In the genomic region with DNA sequence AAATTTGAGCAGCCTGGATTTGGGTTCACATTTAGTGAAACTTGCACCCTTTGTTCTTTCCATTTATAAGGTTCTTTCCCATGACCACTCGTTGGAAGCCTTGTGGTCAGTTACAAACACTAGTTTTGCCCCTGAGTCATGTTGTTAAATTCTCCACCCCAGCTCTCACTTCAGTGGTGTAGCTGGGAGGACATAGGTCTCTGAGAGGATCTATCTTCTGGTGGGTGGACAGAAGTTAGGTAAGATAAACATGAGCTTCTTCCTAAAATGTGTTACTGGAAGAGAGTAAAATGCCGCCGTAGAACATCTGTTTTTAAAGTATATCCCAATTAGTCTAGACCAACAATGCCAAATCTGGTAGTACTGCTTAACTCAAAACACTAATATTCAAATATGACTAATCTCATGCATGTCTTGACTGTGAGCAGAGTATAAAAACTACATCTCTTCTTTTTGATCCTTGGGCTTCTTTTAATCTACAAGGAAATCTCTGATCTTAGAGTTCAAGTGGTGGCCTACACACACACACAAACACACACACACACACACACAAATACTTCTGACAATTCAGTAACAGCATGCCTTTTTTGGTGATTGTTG, we compare ENCODE assay signal across 19 cellular contexts.
DNase-seq lines count a peak whose midpoint lies in the region; ATAC-seq, FAIRE-seq and TF ChIP-seq lines count a peak whose summit lies in the region.
"Had no signal": no experiment of that assay in that cellular context is flagged by ENCODE, and none has a peak within 500 bp of the region (broad histone marks: within the 10 kb centered on the region; RNA-seq: fewer than 3 reads in every experiment).

No MANE protein-coding gene starts in this region.

- intact Hi-C loops in GM12878 (cut with micrococcal nuclease; ENCODE audit: unreplicated experiment): no loop called here

- ATAC-seq in GM12878: peak; percentile 74
- no peak for ATAC-seq in GM19397 (IDR thresholded peaks at IDR 0.05; ENCODE audit: unreplicated experiment)
- ATAC-seq: left cardiac atrium had no signal

- in situ Hi-C loops in GM12878 (cut with MboI): no loop called here

- no peak for TF ChIP-seq POLR2A in GM12878 (IDR thresholded peaks at IDR 0.05; ENCODE audit: low read depth, low read length)
- no peak for TF ChIP-seq POLR2A in H54 (IDR thresholded peaks at IDR 0.05; ENCODE audit: low read depth, low read length)

- peak overlapping the region; percentile 67 for H3K27ac ChIP-seq in ACC112 (ENCODE audit: low read depth, low read length)
- H3K27ac ChIP-seq in GM12878 (ENCODE audit: control insufficient read depth, insufficient read depth): no peak overlapping the region
- H3K27ac ChIP-seq: esophagus muscularis mucosa, pancreas had no signal

- H2AFZ ChIP-seq in ACC112 (ENCODE audit: low read length, unreplicated experiment) (peak overlapping the region; percentile 48), GM12878 (ENCODE audit: control insufficient read depth, low read depth, low read length) (no peak overlapping the region)

- RAD21 ChIA-PET in GM12878 (lab: Charles Lee; ENCODE audit: unreplicated experiment): no interaction called here

- BruUV-seq in GM12878 (replicated peaks; lab: Mats Ljungman, UMichigan): no TSS peak

- FAIRE-seq in GM12878 (lab: Jason Lieb, UNC) (no peak), H54 (lab: Jason Lieb, UNC) (no peak)
- FAIRE-seq: A204.1, pancreas had no signal

- 45% methylated on average over 3 of the region's 3 CpGs for WGBS in GM12878 (ENCODE audit: insufficient coverage, insufficient replicate concordance, low lambda C conversion rate, missing lambda C conversion rate)

- no peak for TF ChIP-seq CTCF in GM12878 (IDR thresholded peaks at IDR 0.05 in 2 of 3, conservative IDR thresholded peaks at IDR 0.05 in 1 of 3; ENCODE audit: control insufficient read depth in 2 of 3, extremely low read depth in 1 of 3, insufficient read depth in 1 of 3, low read depth in 3 of 3, low read length in 3 of 3)

- no peaks in the 10 kb centered on the region for H3K79me2 ChIP-seq in ACC112 (ENCODE audit: control insufficient read depth, insufficient read depth, low read length, unreplicated experiment)
- H3K79me2 ChIP-seq in GM12878 (ENCODE audit: control insufficient read depth, insufficient read depth, low read length): no peaks in the 10 kb centered on the region

- DNase-seq in GM04504 (ENCODE audit: low read depth) (peak; percentile 50), GM12878 (ENCODE audit: low read depth, low spot score) (no peak), kidney tubule cell (ENCODE audit: low spot score) (peak; percentile 63), T-helper 9 cell (no peak), H54 (ENCODE audit: insufficient read length, low spot score) (no peak)
- no peak for DNase-seq in effector CD4-positive, alpha-beta T cell
- DNase-seq: activated CD4-positive, CD25-positive, alpha-beta regulatory T cell; activated effector memory CD4-positive, alpha-beta T cell treated with anti-CD3 and anti-CD28 coated beads, Interleukin-2, amount 50 U/mL, for 16 hours; hypothalamus; left cardiac atrium; NCI-H187 treated with DMSO at 0.1 percent for 48 hours; pancreas; SHP77 had no signal

- H3K4me3 ChIP-seq in ACC112 (ENCODE audit: low read depth, low read length) (peak overlapping the region; percentile 24; the same call in 1 of the 2 replicates), GM12878 (no peak overlapping the region)
- H3K4me3 ChIP-seq: esophagus muscularis mucosa, HAP-1, pancreas, skin epidermis had no signal

- H3K27me3 ChIP-seq in ACC112 (ENCODE audit: insufficient read depth, low read length) (no peaks in the 10 kb centered on the region), GM12878 (replicated peaks in 1 of 2; ENCODE audit: control insufficient read depth in 2 of 2, insufficient read depth in 2 of 2, low read length in 1 of 2) (no peaks in the 10 kb centered on the region)
- H3K27me3 ChIP-seq: esophagus muscularis mucosa, pancreas had no signal

- TF ChIP-seq RAD21 in GM12878 (IDR thresholded peaks at IDR 0.05; ENCODE audit: insufficient read depth, low read depth, low read length): no peak

- no peaks in the 10 kb centered on the region for H3K36me3 ChIP-seq in ACC112 (ENCODE audit: insufficient read depth, low read length)
- no peaks in the 10 kb centered on the region for H3K36me3 ChIP-seq in GM12878 (ENCODE audit: control insufficient read depth in 2 of 2, insufficient read depth in 2 of 2, low read length in 1 of 2)
- H3K36me3 ChIP-seq: esophagus muscularis mucosa, HAP-1, pancreas had no signal

- H3K9ac ChIP-seq in GM12878 (ENCODE audit: control insufficient read depth, insufficient read depth, low read length): no peak overlapping the region

- no peak overlapping the region for H3K4me2 ChIP-seq in GM12878 (ENCODE audit: control insufficient read depth, insufficient read depth)

- H3K4me1 ChIP-seq in ACC112 (ENCODE audit: control insufficient read depth, insufficient read depth, low read length, unreplicated experiment) (peaks cover 49% of the 10 kb centered on the region), GM12878 (ENCODE audit: control insufficient read depth, insufficient read depth, low read length) (no peaks in the 10 kb centered on the region)
- H3K4me1 ChIP-seq: pancreas had no signal

- CTCF ChIA-PET in GM12878 (lab: Yijun Ruan, JAX): interaction anchor here (0.7 to 1.7 kb wide), 5 partner anchors 21 to 334 kb away, joined by 3 to 5 read pairs (median 3); no protein-coding TSS in a partner anchor

- SMC1A ChIA-PET in GM12878 (lab: Charles Lee; ENCODE audit: uncharacterized antibody, unreplicated experiment): interaction anchor here (0.7 to 1.4 kb wide), 10 partner anchors 11 to 326 kb away, joined by 3 to 6 read pairs (median 3); no protein-coding TSS in a partner anchor

- no peaks in the 10 kb centered on the region for H3K9me3 ChIP-seq in GM12878 (replicated peaks; ENCODE audit: control insufficient read depth, insufficient read depth, low read length)
- H3K9me3 ChIP-seq: esophagus muscularis mucosa, HAP-1, pancreas had no signal

- TF ChIP-seq EP300 in GM12878 (IDR thresholded peaks at IDR 0.05; ENCODE audit: borderline replicate concordance in 1 of 2, control insufficient read depth in 1 of 2, low read depth in 2 of 2, low read length in 2 of 2): no peak

- no peaks in the 10 kb centered on the region for H4K20me1 ChIP-seq in GM12878 (ENCODE audit: control insufficient read depth, insufficient read depth)

- POLR2A ChIA-PET in GM12878 (lab: Charles Lee): no interaction called here

TF ChIP-seq in GM12878, 131 proteins besides CTCF, POLR2A, EP300 and RAD21 (continues in another document):
- TF ChIP-seq, protein P1, sequence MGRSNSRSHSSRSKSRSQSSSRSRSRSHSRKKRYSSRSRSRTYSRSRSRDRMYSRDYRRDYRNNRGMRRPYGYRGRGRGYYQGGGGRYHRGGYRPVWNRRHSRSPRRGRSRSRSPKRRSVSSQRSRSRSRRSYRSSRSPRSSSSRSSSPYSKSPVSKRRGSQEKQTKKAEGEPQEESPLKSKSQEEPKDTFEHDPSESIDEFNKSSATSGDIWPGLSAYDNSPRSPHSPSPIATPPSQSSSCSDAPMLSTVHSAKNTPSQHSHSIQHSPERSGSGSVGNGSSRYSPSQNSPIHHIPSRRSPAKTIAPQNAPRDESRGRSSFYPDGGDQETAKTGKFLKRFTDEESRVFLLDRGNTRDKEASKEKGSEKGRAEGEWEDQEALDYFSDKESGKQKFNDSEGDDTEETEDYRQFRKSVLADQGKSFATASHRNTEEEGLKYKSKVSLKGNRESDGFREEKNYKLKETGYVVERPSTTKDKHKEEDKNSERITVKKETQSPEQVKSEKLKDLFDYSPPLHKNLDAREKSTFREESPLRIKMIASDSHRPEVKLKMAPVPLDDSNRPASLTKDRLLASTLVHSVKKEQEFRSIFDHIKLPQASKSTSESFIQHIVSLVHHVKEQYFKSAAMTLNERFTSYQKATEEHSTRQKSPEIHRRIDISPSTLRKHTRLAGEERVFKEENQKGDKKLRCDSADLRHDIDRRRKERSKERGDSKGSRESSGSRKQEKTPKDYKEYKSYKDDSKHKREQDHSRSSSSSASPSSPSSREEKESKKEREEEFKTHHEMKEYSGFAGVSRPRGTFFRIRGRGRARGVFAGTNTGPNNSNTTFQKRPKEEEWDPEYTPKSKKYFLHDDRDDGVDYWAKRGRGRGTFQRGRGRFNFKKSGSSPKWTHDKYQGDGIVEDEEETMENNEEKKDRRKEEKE (IDR thresholded peaks at IDR 0.05): no peak
- TF ChIP-seq POU2F2 (IDR thresholded peaks at IDR 0.05; ENCODE audit: borderline replicate concordance, low read depth, low read length) (no peak), PAX5 (IDR thresholded peaks at IDR 0.05; ENCODE audit: borderline replicate concordance, low read depth, low read length) (no peak), TCF7 (IDR thresholded peaks at IDR 0.05; ENCODE audit: borderline replicate concordance) (no peak), ZNF24 (IDR thresholded peaks at IDR 0.05) (no peak), JUNB (IDR thresholded peaks at IDR 0.05) (no peak), KAT2A (conservative IDR thresholded peaks at IDR 0.05; ENCODE audit: control insufficient read depth, low read depth, low read length) (no peak), ZNF217 (IDR thresholded peaks at IDR 0.05) (no peak)
- TF ChIP-seq, protein P2, sequence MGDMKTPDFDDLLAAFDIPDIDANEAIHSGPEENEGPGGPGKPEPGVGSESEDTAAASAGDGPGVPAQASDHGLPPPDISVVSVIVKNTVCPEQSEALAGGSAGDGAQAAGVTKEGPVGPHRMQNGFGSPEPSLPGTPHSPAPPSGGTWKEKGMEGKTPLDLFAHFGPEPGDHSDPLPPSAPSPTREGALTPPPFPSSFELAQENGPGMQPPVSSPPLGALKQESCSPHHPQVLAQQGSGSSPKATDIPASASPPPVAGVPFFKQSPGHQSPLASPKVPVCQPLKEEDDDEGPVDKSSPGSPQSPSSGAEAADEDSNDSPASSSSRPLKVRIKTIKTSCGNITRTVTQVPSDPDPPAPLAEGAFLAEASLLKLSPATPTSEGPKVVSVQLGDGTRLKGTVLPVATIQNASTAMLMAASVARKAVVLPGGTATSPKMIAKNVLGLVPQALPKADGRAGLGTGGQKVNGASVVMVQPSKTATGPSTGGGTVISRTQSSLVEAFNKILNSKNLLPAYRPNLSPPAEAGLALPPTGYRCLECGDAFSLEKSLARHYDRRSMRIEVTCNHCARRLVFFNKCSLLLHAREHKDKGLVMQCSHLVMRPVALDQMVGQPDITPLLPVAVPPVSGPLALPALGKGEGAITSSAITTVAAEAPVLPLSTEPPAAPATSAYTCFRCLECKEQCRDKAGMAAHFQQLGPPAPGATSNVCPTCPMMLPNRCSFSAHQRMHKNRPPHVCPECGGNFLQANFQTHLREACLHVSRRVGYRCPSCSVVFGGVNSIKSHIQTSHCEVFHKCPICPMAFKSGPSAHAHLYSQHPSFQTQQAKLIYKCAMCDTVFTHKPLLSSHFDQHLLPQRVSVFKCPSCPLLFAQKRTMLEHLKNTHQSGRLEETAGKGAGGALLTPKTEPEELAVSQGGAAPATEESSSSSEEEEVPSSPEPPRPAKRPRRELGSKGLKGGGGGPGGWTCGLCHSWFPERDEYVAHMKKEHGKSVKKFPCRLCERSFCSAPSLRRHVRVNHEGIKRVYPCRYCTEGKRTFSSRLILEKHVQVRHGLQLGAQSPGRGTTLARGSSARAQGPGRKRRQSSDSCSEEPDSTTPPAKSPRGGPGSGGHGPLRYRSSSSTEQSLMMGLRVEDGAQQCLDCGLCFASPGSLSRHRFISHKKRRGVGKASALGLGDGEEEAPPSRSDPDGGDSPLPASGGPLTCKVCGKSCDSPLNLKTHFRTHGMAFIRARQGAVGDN (IDR thresholded peaks at IDR 0.05): no peak

Comparison
In these comparisons a context has a peak if more than half of its experiments do, and no peak if none do; other contexts are left out.
1. DNase-seq: peak in GM04504 (single experiment) and kidney tubule cell (single experiment); none in GM12878 (single experiment), T-helper 9 cell (single experiment), effector CD4-positive, alpha-beta T cell (single experiment) and H54 (single experiment).